ENCODE assay signal across 23 cellular contexts in genomic region chr14:98393527-98393926, GRCh38.
"Had no signal": no experiment of that assay in that cellular context is flagged by ENCODE, and none has a peak within 500 bp of the region (broad histone marks: within the 10 kb centered on the region; RNA-seq: fewer than 3 reads in every experiment).

No MANE protein-coding gene starts in this region.

- H3K27me3 Mint-ChIP-seq: dendritic cell treated with granulocyte-macrophage colony-stimulating factor and Interleukin-4, amounts not matched to agents 40 ng/mL and 50 ng/mL, for 4 days; effector memory CD8-positive, alpha-beta T cell had no signal

- H3K4me1 ChIP-seq: colonic mucosa, esophagus muscularis mucosa, esophagus squamous epithelium, foreskin keratinocyte, gastrocnemius medialis, gastroesophageal sphincter, heart left ventricle, heart right ventricle had no signal

- H3K4me3 Mint-ChIP-seq: dendritic cell treated with granulocyte-macrophage colony-stimulating factor and Interleukin-4, amounts not matched to agents 40 ng/mL and 50 ng/mL, for 4 days; effector memory CD8-positive, alpha-beta T cell had no signal

- H3K36me3 ChIP-seq: colonic mucosa, esophagus muscularis mucosa, esophagus squamous epithelium, gastrocnemius medialis, gastroesophageal sphincter, heart left ventricle, heart right ventricle had no signal

- H3K4me3 ChIP-seq: colonic mucosa, coronary artery, dorsolateral prefrontal cortex, esophagus muscularis mucosa, esophagus squamous epithelium, gastrocnemius medialis, gastroesophageal sphincter, heart left ventricle, heart right ventricle had no signal

- ATAC-seq: effector memory CD8-positive, alpha-beta T cell; esophagus mucosa; foreskin keratinocyte; gastrocnemius medialis; gastroesophageal sphincter; heart left ventricle; heart right ventricle had no signal

- H3K9me3 ChIP-seq: colonic mucosa, esophagus muscularis mucosa, esophagus squamous epithelium, gastrocnemius medialis, gastroesophageal sphincter, heart left ventricle, heart right ventricle had no signal

- H3K27ac Mint-ChIP-seq: dendritic cell treated with granulocyte-macrophage colony-stimulating factor and Interleukin-4, amounts not matched to agents 40 ng/mL and 50 ng/mL, for 4 days had no signal

- H3K27me3 ChIP-seq: colonic mucosa, esophagus muscularis mucosa, esophagus squamous epithelium, foreskin keratinocyte, gastrocnemius medialis, gastroesophageal sphincter had no signal

- H3K27ac ChIP-seq: colonic mucosa, coronary artery, dorsolateral prefrontal cortex, epithelial cell of prostate, esophagus muscularis mucosa, esophagus squamous epithelium, foreskin keratinocyte, gastrocnemius medialis, gastroesophageal sphincter, heart left ventricle, heart right ventricle had no signal

- DNase-seq: colonic mucosa; cortex of kidney; dermis blood vessel endothelial cell; dorsolateral prefrontal cortex; effector CD4-positive, alpha-beta T cell; effector CD8-positive, alpha-beta T cell; effector memory CD4-positive, alpha-beta T cell; effector memory CD8-positive, alpha-beta T cell; erythroblast; esophagus squamous epithelium; foreskin fibroblast; foreskin keratinocyte; foreskin melanocyte; gastrocnemius medialis; glutamatergic neuron; heart left ventricle; heart right ventricle had no signal

- H3K9me3 Mint-ChIP-seq: dendritic cell treated with granulocyte-macrophage colony-stimulating factor and Interleukin-4, amounts not matched to agents 40 ng/mL and 50 ng/mL, for 4 days had no signal
